ENCODE assay signal across 17 cellular contexts in genomic region chr13:98405690-98406344, GRCh38.
A peak's percentile ranks its signal among the peaks of the same experiment; 100 is the strongest.
DNase-seq lines count a peak whose midpoint lies in the region; ATAC-seq, FAIRE-seq and TF ChIP-seq lines count a peak whose summit lies in the region.
"Had no signal": no experiment of that assay in that cellular context is flagged by ENCODE, and none has a peak within 500 bp of the region (broad histone marks: within the 10 kb centered on the region; RNA-seq: fewer than 3 reads in every experiment).

No MANE protein-coding gene starts in this region.

- ATAC-seq in A549, result no peak
- peak; percentile 19 for ATAC-seq in left lobe of liver
- no peak for ATAC-seq in foreskin keratinocyte
- ATAC-seq in HG02571 (IDR thresholded peaks at IDR 0.05; ENCODE audit: unreplicated experiment), result no peak
- ATAC-seq: naive thymus-derived CD8-positive, alpha-beta T cell had no signal

- 69% methylated on average over 8 of the region's 8 CpGs for WGBS in A549 (ENCODE audit: missing lambda C conversion rate)

- H3K9me3 ChIP-seq in A549, result no peaks in the 10 kb centered on the region
- H3K9me3 ChIP-seq: MG63 had no signal

- no peak overlapping the region for H3K4me2 ChIP-seq in A549

- no peak for TF ChIP-seq RAD21 in A549 (conservative IDR thresholded peaks at IDR 0.05 in 1 of 2, IDR thresholded peaks at IDR 0.05 in 1 of 2)

- DNase-seq in A549 (ENCODE audit: low read depth in 1 of 2, low spot score in 1 of 2), result no peak
- peak; percentile 27 for DNase-seq in NCI-H1092 (lab: John Stamatoyannopoulos, UW)
- peak; percentile 74 for DNase-seq in NCI-H774 (lab: John Stamatoyannopoulos, UW)
- no peak for DNase-seq in left lobe of liver (ENCODE audit: low spot score)
- DNase-seq in foreskin keratinocyte, result no peak
- DNase-seq in stimulated activated CD4-positive, alpha-beta T cell treated with anti-CD3 and anti-CD28 coated beads, Interleukin-12 subunit alpha, Interleukin-12 subunit beta, amount 100 ng/mL, for 4 hours, result no peak
- no peak for DNase-seq in NK-92 (lab: John Stamatoyannopoulos, UW; ENCODE audit: unreplicated experiment)
- DNase-seq: activated CD4-positive, alpha-beta T cell treated with anti-CD3 and anti-CD28 coated beads, Interleukin-2, amount 50 U/mL, for 1 hour; amniotic stem cell; DMS 273 treated with DMSO at 0.1 percent for 48 hours; foreskin melanocyte; MG63; naive thymus-derived CD8-positive, alpha-beta T cell; NCI-H2171 treated with DMSO at 0.1 percent for 48 hours had no signal

- H3K4me1 ChIP-seq in A549 (no peaks in the 10 kb centered on the region), foreskin keratinocyte (no peaks in the 10 kb centered on the region)

- TF ChIP-seq CTCF in A549 (IDR thresholded peaks at IDR 0.05) (no peak), foreskin keratinocyte (conservative IDR thresholded peaks at IDR 0.05) (no peak)

- TF ChIP-seq EP300 in A549 (IDR thresholded peaks at IDR 0.05), result no peak

- POLR2A ChIA-PET in A549 (lab: Yijun Ruan, JAX), result no interaction called here

- FAIRE-seq in A549 (lab: Jason Lieb, UNC), result no peak
- FAIRE-seq: H54, keratinocyte had no signal

- CTCF ChIA-PET in A549 (lab: Yijun Ruan, JAX), result interaction anchor here (1.0 to 1.7 kb wide), 4 partner anchors 10 to 57 kb away, joined by 3 to 4 read pairs (median 3); no protein-coding TSS in a partner anchor

- TF ChIP-seq POLR2A in A549 (IDR thresholded peaks at IDR 0.05; ENCODE audit: low read length), result no peak

- H3K27ac ChIP-seq in A549 (no peak overlapping the region), foreskin keratinocyte (no peak overlapping the region)

- no peaks in the 10 kb centered on the region for H3K27me3 ChIP-seq in foreskin keratinocyte
- H3K27me3 ChIP-seq: MG63 had no signal

- H3K4me3 ChIP-seq in A549, result no peak overlapping the region
- H3K4me3 ChIP-seq: MG63 had no signal

TF ChIP-seq in A549, 52 proteins besides CTCF, POLR2A, EP300 and RAD21:
- TF ChIP-seq MAX (IDR thresholded peaks at IDR 0.05) (no peak), ZC3H11A (IDR thresholded peaks at IDR 0.05) (no peak), MAFK (IDR thresholded peaks at IDR 0.05; ENCODE audit: partially characterized antibody) (peak; percentile 58)

Comparison
In these comparisons a context has a peak if more than half of its experiments do, and no peak if none do; other contexts are left out.
1. DNase-seq: peak in NCI-H1092 (single experiment) and NCI-H774 (single experiment); none in A549 (0 of 2), left lobe of liver (single experiment), foreskin keratinocyte (0 of 2), stimulated activated CD4-positive, alpha-beta T cell treated with anti-CD3 and anti-CD28 coated beads, Interleukin-12 subunit alpha, Interleukin-12 subunit beta, amount 100 ng/mL, for 4 hours (single experiment) and NK-92 (single experiment).